In the genomic region with DNA sequence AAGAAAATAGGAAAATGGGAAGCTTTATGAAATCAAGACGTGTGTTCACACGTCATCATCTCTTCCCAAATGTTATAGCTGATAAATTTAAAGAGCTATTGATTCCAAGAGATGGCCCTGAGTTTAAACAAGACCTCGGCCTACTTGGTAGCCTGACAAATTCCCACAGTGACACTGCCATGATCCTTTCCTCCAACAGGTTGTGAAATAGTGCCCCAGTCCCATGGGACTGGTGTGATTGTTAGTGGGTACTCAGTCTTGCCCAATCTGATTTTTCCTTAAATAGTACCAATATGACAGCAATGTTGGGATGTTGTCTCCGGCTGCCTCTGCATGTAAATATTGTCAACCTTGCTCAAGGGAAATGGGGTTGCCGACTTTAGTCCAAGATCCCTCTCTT, we compare ENCODE assay signal across 2 cellular contexts.
A peak's percentile ranks its signal among the peaks of the same experiment; 100 is the strongest.
TF ChIP-seq lines count a peak whose summit lies in the region.

No MANE protein-coding gene starts in this region.

TF ChIP-seq in K562, 482 proteins besides CTCF, POLR2A, EP300 and RAD21:
- TF ChIP-seq NFIC (IDR thresholded peaks at IDR 0.05) = 0 out of 2 replicates have a peak, but pooled peaks have one; percentile 44
- no peak for TF ChIP-seq MYNN (IDR thresholded peaks at IDR 0.05)
- TF ChIP-seq MYNN (CRISPR knock-in tag; IDR thresholded peaks at IDR 0.05) = no peak
- TF ChIP-seq MECOM (CRISPR knock-in tag; IDR thresholded peaks at IDR 0.05) = no peak
TF ChIP-seq in K562: peak in this region for 1.

TF ChIP-seq in HepG2, 621 proteins besides CTCF, POLR2A, EP300 and RAD21:
- TF ChIP-seq, protein P1, sequence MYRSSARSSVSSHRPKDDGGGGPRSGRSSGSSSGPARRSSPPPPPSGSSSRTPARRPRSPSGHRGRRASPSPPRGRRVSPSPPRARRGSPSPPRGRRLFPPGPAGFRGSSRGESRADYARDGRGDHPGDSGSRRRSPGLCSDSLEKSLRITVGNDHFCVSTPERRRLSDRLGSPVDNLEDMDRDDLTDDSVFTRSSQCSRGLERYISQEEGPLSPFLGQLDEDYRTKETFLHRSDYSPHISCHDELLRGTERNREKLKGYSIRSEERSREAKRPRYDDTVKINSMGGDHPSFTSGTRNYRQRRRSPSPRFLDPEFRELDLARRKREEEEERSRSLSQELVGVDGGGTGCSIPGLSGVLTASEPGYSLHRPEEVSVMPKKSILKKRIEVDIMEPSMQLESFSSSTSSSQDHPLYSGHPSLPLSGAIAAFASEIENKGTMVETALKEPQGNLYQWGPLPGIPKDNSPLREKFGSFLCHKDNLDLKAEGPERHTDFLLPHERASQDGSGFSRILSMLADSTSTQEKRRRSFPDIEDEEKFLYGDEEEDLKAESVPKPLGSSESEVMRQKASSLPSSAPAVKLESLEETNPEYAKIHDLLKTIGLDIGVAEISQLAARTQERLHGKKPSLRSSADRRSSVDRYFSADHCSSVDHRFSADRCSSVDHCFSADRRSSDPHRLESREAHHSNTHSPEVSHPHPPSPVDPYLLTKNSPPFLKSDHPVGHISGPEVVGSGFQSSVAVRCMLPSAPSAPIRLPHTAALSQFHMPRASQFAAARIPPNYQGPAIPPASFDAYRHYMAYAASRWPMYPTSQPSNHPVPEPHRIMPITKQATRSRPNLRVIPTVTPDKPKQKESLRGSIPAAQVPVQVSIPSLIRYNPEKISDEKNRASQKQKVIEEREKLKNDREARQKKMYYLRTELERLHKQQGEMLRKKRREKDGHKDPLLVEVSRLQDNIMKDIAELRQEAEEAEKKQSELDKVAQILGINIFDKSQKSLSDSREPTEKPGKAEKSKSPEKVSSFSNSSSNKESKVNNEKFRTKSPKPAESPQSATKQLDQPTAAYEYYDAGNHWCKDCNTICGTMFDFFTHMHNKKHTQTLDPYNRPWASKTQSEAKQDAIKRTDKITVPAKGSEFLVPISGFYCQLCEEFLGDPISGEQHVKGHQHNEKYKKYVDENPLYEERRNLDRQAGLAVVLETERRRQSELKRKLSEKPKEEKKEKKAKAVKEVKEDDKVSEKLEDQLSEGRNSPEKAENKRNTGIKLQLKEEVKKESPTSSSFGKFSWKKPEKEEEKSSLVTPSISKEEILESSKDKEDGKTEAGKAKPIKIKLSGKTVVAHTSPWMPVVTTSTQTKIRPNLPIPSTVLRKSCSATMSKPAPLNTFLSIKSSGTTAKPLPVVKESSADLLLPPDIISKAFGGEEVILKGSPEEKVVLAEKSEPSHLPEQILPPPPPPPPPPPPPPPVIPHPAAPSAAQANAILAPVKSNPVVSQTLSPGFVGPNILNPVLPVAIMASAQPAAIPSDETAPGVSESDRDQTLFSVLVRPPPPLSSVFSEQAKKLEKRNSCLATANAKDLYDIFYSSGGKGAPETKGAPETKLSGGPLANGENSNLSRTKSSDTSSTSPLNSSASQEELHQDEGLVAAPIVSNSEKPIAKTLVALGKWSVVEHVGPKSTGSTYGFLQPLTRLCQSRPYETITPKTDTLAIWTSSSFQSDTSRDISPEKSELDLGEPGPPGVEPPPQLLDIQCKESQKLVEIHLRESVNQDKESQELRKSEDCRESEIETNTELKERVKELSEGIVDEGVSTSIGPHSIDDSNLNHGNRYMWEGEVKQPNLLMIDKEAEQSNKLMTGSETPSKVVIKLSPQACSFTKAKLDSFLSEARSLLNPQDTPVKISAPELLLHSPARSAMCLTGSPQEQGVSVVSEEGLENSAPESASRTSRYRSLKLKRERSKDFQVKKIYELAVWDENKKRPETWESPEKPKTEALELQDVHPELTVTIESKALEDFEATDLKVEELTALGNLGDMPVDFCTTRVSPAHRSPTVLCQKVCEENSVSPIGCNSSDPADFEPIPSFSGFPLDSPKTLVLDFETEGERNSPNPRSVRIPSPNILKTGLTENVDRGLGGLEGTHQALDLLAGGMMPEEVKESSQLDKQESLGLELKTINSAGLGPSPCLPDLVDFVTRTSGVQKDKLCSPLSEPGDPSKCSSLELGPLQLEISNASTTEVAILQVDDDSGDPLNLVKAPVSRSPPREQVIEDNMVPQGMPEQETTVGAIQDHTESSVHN (CRISPR knock-in tag; IDR thresholded peaks at IDR 0.05) = no peak
- TF ChIP-seq MTF1 (CRISPR knock-in tag; IDR thresholded peaks at IDR 0.05) (no peak), CEBPB (IDR thresholded peaks at IDR 0.05; ENCODE audit: borderline replicate concordance, low read depth, low read length) (peak; percentile 30; the same call in 1 of the 2 replicates)
